In genomic region chr17:46163929-46164594, GRCh38 we compare ENCODE assay signal across 1 cellular context.
TF ChIP-seq lines count a peak whose summit lies in the region.

No MANE protein-coding gene starts in this region.

TF ChIP-seq in A549, 52 proteins besides CTCF, POLR2A, EP300 and RAD21 (continued from another document):
- TF ChIP-seq NFE2L2 (conservative IDR thresholded peaks at IDR 0.05; ENCODE audit: low read length) (no peak), HEYL (CRISPR knock-in tag; IDR thresholded peaks at IDR 0.05) (no peak), ELK1 (IDR thresholded peaks at IDR 0.05; ENCODE audit: low read depth, low read length) (no peak), FOSL2 (IDR thresholded peaks at IDR 0.05) (no peak), FOSL2 (CRISPR knock-in tag; IDR thresholded peaks at IDR 0.05) (no peak), EHMT2 (IDR thresholded peaks at IDR 0.05; ENCODE audit: low read depth) (no peak), TP53 (CRISPR knock-in tag; IDR thresholded peaks at IDR 0.05) (no peak), CEBPB (IDR thresholded peaks at IDR 0.05) (no peak), BCL3 (IDR thresholded peaks at IDR 0.05) (no peak), CHD4 (IDR thresholded peaks at IDR 0.05; ENCODE audit: borderline replicate concordance) (no peak), MAFK (IDR thresholded peaks at IDR 0.05; ENCODE audit: partially characterized antibody) (no peak)
TF ChIP-seq in A549: peak in this region for 0.
